ENCODE assay signal across 9 cellular contexts in genomic region chr17:78986048-78986648, GRCh38. TPM values are rescaled to one million over a fixed set of nuclear protein-coding genes. Genes with fewer than 3 reads are reported as not detected.
DNase-seq lines count a peak whose midpoint lies in the region; ATAC-seq and TF ChIP-seq lines count a peak whose summit lies in the region.
"Had no signal": no experiment of that assay in that cellular context is flagged by ENCODE, and none has a peak within 500 bp of the region (broad histone marks: within the 10 kb centered on the region; RNA-seq: fewer than 3 reads in every experiment).

No MANE protein-coding gene starts in this region.

- DNase-seq in GM06990 (ENCODE audit: extremely low read depth, insufficient read length) (no peak), NCI-H69 (lab: John Stamatoyannopoulos, UW) (peak; percentile 25), memory B cell (ENCODE audit: low spot score in 2 of 2) (no peak), vagina (ENCODE audit: extremely low spot score in 2 of 2) (no peak), DMS79 (lab: John Stamatoyannopoulos, UW) (no peak)

- H3K36me3 Mint-ChIP-seq in brain, result peaks cover 12% of the 10 kb centered on the region
- H3K36me3 Mint-ChIP-seq in memory B cell, result peaks cover 11% of the 10 kb centered on the region

- H3K36me3 ChIP-seq in GM06990 (ENCODE audit: control insufficient read depth, insufficient read depth, low read length), result peaks cover 5% of the 10 kb centered on the region
- peaks cover 0 to 7% of the 10 kb centered on the region in 2 donors for H3K36me3 ChIP-seq in vagina

- no peaks in the 10 kb centered on the region for H3K9me3 ChIP-seq in vagina

- no peak overlapping the region for H3K4me3 ChIP-seq in GM06990 (replicated peaks; ENCODE audit: low read depth, low read length)
- peak overlapping the region; percentile 31 to 44 for H3K4me3 ChIP-seq in vagina

- H3K27ac Mint-ChIP-seq in brain, result peak overlapping the region in 3 of 5 experiments; percentile 50 to 81 (median 63)
- H3K27ac Mint-ChIP-seq in memory B cell, result no peak overlapping the region
- H3K27ac Mint-ChIP-seq: T-helper 1 cell treated with Interleukin-12 subunit alpha and Interleukin-12 subunit beta and Interleukin-4 antibody, amounts not matched to agents 30 μg/mL and 1 μg/mL, for 36 hours had no signal

- TF ChIP-seq CTCF in GM06990 (IDR thresholded peaks at IDR 0.05; ENCODE audit: insufficient read depth, low read length, poor library complexity, severe bottlenecking), result peak; percentile 39
- TF ChIP-seq CTCF in brain (conservative IDR thresholded peaks at IDR 0.05), result peak; percentile 9 to 26
- TF ChIP-seq CTCF in vagina (IDR thresholded peaks at IDR 0.05), result no peak

- intact Hi-C loops in vagina (cut with DNase I), result no loop called here

- H3K4me1 Mint-ChIP-seq in brain (peaks cover 25% of the 10 kb centered on the region), memory B cell (peaks cover 12% of the 10 kb centered on the region)

- peaks cover 26% of the 10 kb centered on the region for H3K4me1 ChIP-seq in vagina

- peak overlapping the region; percentile 70 for H3K27ac ChIP-seq in vagina

- H3K4me3 Mint-ChIP-seq in brain (peak overlapping the region in 3 of 5 experiments; percentile 9 to 57 (median 31)), memory B cell (no peak overlapping the region)
- H3K4me3 Mint-ChIP-seq: T-helper 1 cell treated with Interleukin-12 subunit alpha and Interleukin-12 subunit beta and Interleukin-4 antibody, amounts not matched to agents 30 μg/mL and 1 μg/mL, for 36 hours had no signal

- H3K9me3 Mint-ChIP-seq in brain, result peaks cover 0 to 2% (median 0%) of the 10 kb centered on the region in 5 experiments
- no peaks in the 10 kb centered on the region for H3K9me3 Mint-ChIP-seq in memory B cell
- H3K9me3 Mint-ChIP-seq: T-helper 1 cell treated with Interleukin-12 subunit alpha and Interleukin-12 subunit beta and Interleukin-4 antibody, amounts not matched to agents 30 μg/mL and 1 μg/mL, for 36 hours had no signal

- H3K27me3 Mint-ChIP-seq in brain (no peaks in the 10 kb centered on the region), memory B cell (no peaks in the 10 kb centered on the region)

- TF ChIP-seq POLR2A in vagina (IDR thresholded peaks at IDR 0.05), result no peak

- ATAC-seq in memory B cell (ENCODE audit: low read depth) (peak; percentile 88), GM21447 (IDR thresholded peaks at IDR 0.05; ENCODE audit: unreplicated experiment) (no peak), HG02852 (IDR thresholded peaks at IDR 0.05; ENCODE audit: unreplicated experiment) (no peak)

- H3K27me3 ChIP-seq in GM06990 (replicated peaks; ENCODE audit: control insufficient read depth, insufficient read depth, low read length) (no peaks in the 10 kb centered on the region), vagina (no peaks in the 10 kb centered on the region)

RNA-seq across cellular contexts. Expression of gene LGALS3BP, which starts 6.4 kb away (rescaled TPM):
- 265 TPM for polyA plus RNA-seq in brain (ENCODE audit: insufficient read depth, low read depth, low replicate concordance)
- 488 TPM for total RNA-seq in vagina

RNA-seq across cellular contexts. Expression of gene CANT1, which starts 23.4 kb away (rescaled TPM):
- polyA plus RNA-seq in brain (ENCODE audit: insufficient read depth, low read depth, low replicate concordance), result 64.2 TPM
- total RNA-seq in vagina, result 23.1 TPM

RNA-seq across cellular contexts. Expression of gene C1QTNF1, which starts 37.8 kb away (rescaled TPM):
- 16.9 TPM for polyA plus RNA-seq in brain (ENCODE audit: insufficient read depth, low read depth, low replicate concordance)
- total RNA-seq in vagina, result 30.7 TPM

Comparison
In these comparisons a context has a peak if more than half of its experiments do, and no peak if none do; other contexts are left out.
1. CTCF ChIP-seq: peak in GM06990 (single experiment) and brain (2 of 2); none in vagina (0 of 3).